8 cellular contexts compared by ENCODE assay signal in genomic region chr6:157822221-157823000, GRCh38. TPM values are rescaled to one million over a fixed set of nuclear protein-coding genes. Genes with fewer than 3 reads are reported as not detected.
DNase-seq lines count a peak whose midpoint lies in the region; ATAC-seq and TF ChIP-seq lines count a peak whose summit lies in the region.

No MANE protein-coding gene starts in this region.

- H3K27ac Mint-ChIP-seq in activated naive CD4-positive, alpha-beta T cell treated with anti-CD3 and anti-CD28 coated beads, Interleukin-2, amount 50 U/mL, for 24 hours = peak overlapping the region; percentile 92

- H3K4me1 Mint-ChIP-seq in activated naive CD4-positive, alpha-beta T cell treated with anti-CD3 and anti-CD28 coated beads, Interleukin-2, amount 50 U/mL, for 24 hours = peaks cover 50% of the 10 kb centered on the region

- H3K27me3 ChIP-seq in left ventricle myocardium inferior (ENCODE audit: low read depth) = no peaks in the 10 kb centered on the region

- H3K9me3 ChIP-seq in left ventricle myocardium inferior (replicated peaks) = no peaks in the 10 kb centered on the region

- no peak for TF ChIP-seq POLR2A in GM18505 (IDR thresholded peaks at IDR 0.05; ENCODE audit: borderline replicate concordance, extremely low read depth, insufficient read depth, insufficient read length)

- H3K36me3 ChIP-seq in left ventricle myocardium inferior = no peaks in the 10 kb centered on the region

- H3K27me3 Mint-ChIP-seq in activated naive CD4-positive, alpha-beta T cell treated with anti-CD3 and anti-CD28 coated beads, Interleukin-2, amount 50 U/mL, for 24 hours = no peaks in the 10 kb centered on the region

- no peak for TF ChIP-seq CTCF in left ventricle myocardium inferior (IDR thresholded peaks at IDR 0.05; ENCODE audit: borderline replicate concordance)
- TF ChIP-seq CTCF in retinal pigment epithelial cell (conservative IDR thresholded peaks at IDR 0.05; ENCODE audit: low read depth, low read length) = no peak

- peaks cover 35% of the 10 kb centered on the region for H3K4me1 ChIP-seq in left ventricle myocardium inferior

- H3K4me3 ChIP-seq in left ventricle myocardium inferior = peak overlapping the region; percentile 96
- peak overlapping the region; percentile 41 for H3K4me3 ChIP-seq in retinal pigment epithelial cell (ENCODE audit: low read length)

- intact Hi-C loops in left ventricle myocardium inferior (cut with micrococcal nuclease) = no loop called here

- H3K36me3 Mint-ChIP-seq in activated naive CD4-positive, alpha-beta T cell treated with anti-CD3 and anti-CD28 coated beads, Interleukin-2, amount 50 U/mL, for 24 hours = peaks cover 9% of the 10 kb centered on the region

- H3K4me3 Mint-ChIP-seq in activated naive CD4-positive, alpha-beta T cell treated with anti-CD3 and anti-CD28 coated beads, Interleukin-2, amount 50 U/mL, for 24 hours = peak overlapping the region; percentile 76

- peak overlapping the region; percentile 96 for H3K27ac ChIP-seq in left ventricle myocardium inferior (replicated peaks)

- DNase-seq in left ventricle myocardium inferior (peak; percentile 25), retinal pigment epithelial cell (ENCODE audit: low read depth) (no peak)

- H3K9me3 Mint-ChIP-seq in activated naive CD4-positive, alpha-beta T cell treated with anti-CD3 and anti-CD28 coated beads, Interleukin-2, amount 50 U/mL, for 24 hours = no peaks in the 10 kb centered on the region

- ATAC-seq in GM18505 (IDR thresholded peaks at IDR 0.05; ENCODE audit: unreplicated experiment) (peak; percentile 39), HG03442 (IDR thresholded peaks at IDR 0.05; ENCODE audit: unreplicated experiment) (peak; percentile 19), HG02852 (IDR thresholded peaks at IDR 0.05; ENCODE audit: unreplicated experiment) (no peak), GM18867 (IDR thresholded peaks at IDR 0.05; ENCODE audit: unreplicated experiment) (no peak), HG02938 (IDR thresholded peaks at IDR 0.05; ENCODE audit: unreplicated experiment) (no peak)

RNA-seq across cellular contexts. Expression of gene SNX9, which starts 0.6 kb away (rescaled TPM):
- 31.9 TPM for total RNA-seq in left ventricle myocardium inferior

Comparison
In these comparisons a context has a peak if more than half of its experiments do, and no peak if none do; other contexts are left out.
1. ATAC-seq: peak in GM18505 (single experiment) and HG03442 (single experiment); none in HG02852 (single experiment), GM18867 (single experiment) and HG02938 (single experiment).